Comparison of ENCODE assay signal across 14 cellular contexts in the genomic region with DNA sequence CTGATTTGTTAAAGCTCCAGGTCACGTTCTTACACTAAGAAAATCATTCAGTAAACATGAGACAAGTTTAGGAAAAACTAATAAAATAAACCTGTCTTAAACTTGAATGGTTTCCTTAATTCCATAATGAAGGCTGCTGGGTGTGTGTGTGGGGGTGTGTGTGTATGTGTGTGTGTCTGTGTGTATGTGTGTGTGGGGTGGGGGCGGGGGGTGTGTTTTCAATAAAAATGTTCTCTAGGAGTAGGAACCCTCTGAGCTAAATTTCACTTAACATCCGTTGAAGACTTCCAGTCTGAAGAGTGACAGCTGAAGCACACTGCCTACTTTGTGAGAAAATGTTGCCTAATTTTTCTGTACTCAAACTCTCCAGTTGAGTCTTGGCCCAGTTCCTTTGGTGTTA.
"Had no signal": no experiment of that assay in that cellular context is flagged by ENCODE, and none has a peak within 500 bp of the region (broad histone marks: within the 10 kb centered on the region; RNA-seq: fewer than 3 reads in every experiment).

No MANE protein-coding gene starts in this region.

- H3K27ac ChIP-seq: breast epithelium, neutrophil, VCaP had no signal

- H3K4me3 ChIP-seq: breast epithelium, smooth muscle cell, upper lobe of left lung had no signal

- H3K27ac Mint-ChIP-seq: mesothelial cell of epicardium had no signal

- H3K9me3 ChIP-seq: breast epithelium, neutrophil, upper lobe of left lung had no signal

- H3K4me1 ChIP-seq: breast epithelium had no signal

- H3K4me3 Mint-ChIP-seq: activated naive CD8-positive, alpha-beta T cell; mesothelial cell of epicardium had no signal

- DNase-seq: activated CD4-positive, alpha-beta T cell treated with anti-CD3 and anti-CD28 coated beads for 4 hours; activated effector memory CD4-positive, alpha-beta T cell treated with Interleukin-2 at 50 U/mL for 16 hours; activated T-cell treated with anti-CD3 and anti-CD28 coated beads for 4 hours; aorta; hippocampal formation; right cardiac atrium; T1000 had no signal

- ATAC-seq: right cardiac atrium had no signal

- H3K4me2 ChIP-seq: smooth muscle cell had no signal

- H3K27me3 ChIP-seq: breast epithelium, upper lobe of left lung had no signal

- H3K27me3 Mint-ChIP-seq: activated naive CD8-positive, alpha-beta T cell had no signal
